12 cellular contexts compared by ENCODE assay signal in the genomic region with DNA sequence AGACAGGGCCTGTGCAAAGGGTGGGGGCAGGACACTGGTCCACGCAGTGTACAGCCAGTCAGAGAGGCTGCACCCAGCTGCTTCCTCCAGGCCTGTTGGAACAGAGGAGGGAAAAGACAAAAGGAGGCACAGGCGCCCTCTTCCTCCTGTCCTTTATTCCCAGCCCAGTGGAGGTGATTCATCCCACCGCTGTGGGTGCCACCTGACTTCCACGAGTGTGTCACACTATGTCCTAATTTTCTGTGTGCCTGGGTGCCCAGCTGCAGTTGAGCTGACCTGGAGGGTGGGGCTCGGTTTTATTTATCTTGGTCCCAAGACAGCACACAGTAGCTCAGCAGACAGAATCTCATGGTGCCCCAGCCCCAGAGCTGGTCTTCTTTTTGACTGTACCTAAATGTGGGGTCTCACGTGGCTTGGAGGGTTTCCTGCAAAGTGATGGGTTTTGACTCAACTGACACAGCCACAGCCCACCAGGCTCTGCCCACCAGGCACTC. TPM values are rescaled to one million over a fixed set of nuclear protein-coding genes. Genes with fewer than 3 reads are reported as not detected.
A peak's percentile ranks its signal among the peaks of the same experiment; 100 is the strongest.
DNase-seq lines count a peak whose midpoint lies in the region; ATAC-seq and TF ChIP-seq lines count a peak whose summit lies in the region.
"Had no signal": no experiment of that assay in that cellular context is flagged by ENCODE, and none has a peak within 500 bp of the region (broad histone marks: within the 10 kb centered on the region; RNA-seq: fewer than 3 reads in every experiment).

No MANE protein-coding gene starts in this region.

- H3K4me3 Mint-ChIP-seq in HFFc6 (no peak overlapping the region), glutamatergic neuron (ENCODE audit: unreplicated experiment) (peak overlapping the region; percentile 65)

- H3K27me3 Mint-ChIP-seq in HFFc6 (ENCODE audit: insufficient read depth) (peaks cover 2% of the 10 kb centered on the region; the same call in 1 of the 2 replicates), glutamatergic neuron (ENCODE audit: unreplicated experiment) (peaks cover 18% of the 10 kb centered on the region)

- no peak for TF ChIP-seq CTCF in HFFc6 (IDR thresholded peaks at IDR 0.05)
- no peak for TF ChIP-seq CTCF in VCaP (conservative IDR thresholded peaks at IDR 0.05)
- no peak for TF ChIP-seq CTCF in glutamatergic neuron (IDR thresholded peaks at IDR 0.05; ENCODE audit: partially characterized antibody, unreplicated experiment)

- H3K27ac Mint-ChIP-seq in HFFc6 (no peak overlapping the region), glutamatergic neuron (ENCODE audit: unreplicated experiment) (peak overlapping the region; percentile 89)

- H3K9me3 Mint-ChIP-seq in HFFc6 = no peaks in the 10 kb centered on the region
- H3K9me3 Mint-ChIP-seq in glutamatergic neuron (ENCODE audit: unreplicated experiment) = peaks cover 13% of the 10 kb centered on the region

- peak; percentile 10 for DNase-seq in HFFc6
- DNase-seq in glutamatergic neuron = no peak
- peak; percentile 47 for DNase-seq in renal cortical epithelial cell (ENCODE audit: low read depth)
- no peak for DNase-seq in HPDE6-E6E7 (ENCODE audit: extremely low spot score)
- DNase-seq in NCI-H1436 (lab: John Stamatoyannopoulos, UW) = no peak
- DNase-seq in SHP77 (lab: John Stamatoyannopoulos, UW) = no peak
- DNase-seq: activated effector memory CD4-positive, alpha-beta T cell treated with Interleukin-2 at 50 U/mL for 16 hours; NCI-H526 treated with DMSO at 0.1 percent for 48 hours had no signal

- H3K27ac ChIP-seq in VCaP = peak overlapping the region; percentile 67

- H3K36me3 Mint-ChIP-seq in HFFc6 (ENCODE audit: low read depth) (no peaks in the 10 kb centered on the region), glutamatergic neuron (ENCODE audit: unreplicated experiment) (peaks cover 4% of the 10 kb centered on the region)

- H3K4me1 Mint-ChIP-seq in HFFc6 (ENCODE audit: low read depth) (peaks cover 39% of the 10 kb centered on the region), glutamatergic neuron (ENCODE audit: low read depth, unreplicated experiment) (peaks cover 63% of the 10 kb centered on the region)

- no peak for ATAC-seq in GM18868 (IDR thresholded peaks at IDR 0.05; ENCODE audit: unreplicated experiment)

RNA-seq across cellular contexts. Expression of gene EPS15L1, which starts 9.0 kb away (rescaled TPM):
- 10 to 100 TPM; 27.3 to 29.6 (median 28.4) TPM for total RNA-seq in HFFc6 (2021; fragmentation: NEBNext Ultra II Directional; extraction: Animal tissue kit (Norgen Biotek cat#: 25700))
- total RNA-seq in glutamatergic neuron (ENCODE audit: unreplicated experiment) (84.9 TPM), renal cortical epithelial cell (4.0 and 13.3 TPM in 2 replicates)

RNA-seq across cellular contexts. Expression of gene CALR3, which starts 33.2 kb away (rescaled TPM):
- total RNA-seq in HFFc6 (2021; fragmentation: NEBNext Ultra II Directional; extraction: Animal tissue kit (Norgen Biotek cat#: 25700)) = not detected
- not detected for total RNA-seq in glutamatergic neuron (ENCODE audit: unreplicated experiment)
- total RNA-seq in renal cortical epithelial cell = not detected in 2 replicates
- total RNA-seq: G401, pulmonary artery endothelial cell had no signal

RNA-seq across cellular contexts. Expression of gene C19orf44, which starts 33.4 kb away (rescaled TPM):
- total RNA-seq in HFFc6 (2021; fragmentation: NEBNext Ultra II Directional; extraction: Animal tissue kit (Norgen Biotek cat#: 25700)) = 1 to 10 TPM; 2.9 to 4.7 (median 3.7) TPM
- total RNA-seq in glutamatergic neuron (ENCODE audit: unreplicated experiment) (5.0 TPM), renal cortical epithelial cell (2.8 and 11.3 TPM in 2 replicates)

Comparison
In these comparisons a context has a peak if more than half of its experiments do, and no peak if none do; other contexts are left out.
1. DNase-seq: peak in HFFc6 (single experiment) and renal cortical epithelial cell (single experiment); none in glutamatergic neuron (single experiment), HPDE6-E6E7 (single experiment), NCI-H1436 (single experiment) and SHP77 (0 of 2).